1 cellular context compared by ENCODE assay signal in genomic region chr17:38269552-38269951, GRCh38.
TF ChIP-seq lines count a peak whose summit lies in the region.

No MANE protein-coding gene starts in this region.

TF ChIP-seq in IMR-90, 13 proteins besides CTCF, POLR2A, EP300 and RAD21:
- TF ChIP-seq MAFK (IDR thresholded peaks at IDR 0.05; ENCODE audit: low read depth, low read length) = peak; percentile 62
